In the genomic region with DNA sequence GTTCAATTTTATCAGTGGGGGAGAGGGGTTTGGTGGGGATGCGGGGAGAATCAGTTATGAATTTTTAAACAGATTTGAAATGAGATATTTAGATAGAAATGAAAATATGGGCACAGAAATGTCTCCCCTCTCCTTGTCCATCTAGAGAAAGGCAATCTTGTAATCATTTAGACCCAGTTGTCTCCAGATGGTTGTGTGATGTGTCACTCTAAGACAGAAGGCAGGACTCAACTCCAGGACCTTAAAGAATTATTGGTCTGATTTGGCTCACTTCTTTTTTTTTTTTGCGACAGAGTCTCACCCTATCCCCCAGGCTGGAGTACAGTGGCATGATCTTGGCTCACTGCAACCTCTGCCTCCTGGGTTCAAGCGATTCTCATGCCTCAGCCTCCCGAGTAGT, we compare ENCODE assay signal across 25 cellular contexts.
DNase-seq lines count a peak whose midpoint lies in the region; ATAC-seq, FAIRE-seq and TF ChIP-seq lines count a peak whose summit lies in the region.
"Had no signal": no experiment of that assay in that cellular context is flagged by ENCODE, and none has a peak within 500 bp of the region (broad histone marks: within the 10 kb centered on the region; RNA-seq: fewer than 3 reads in every experiment).

No MANE protein-coding gene starts in this region.

- H3K4me2 ChIP-seq in SK-N-SH = no peak overlapping the region

- no peaks in the 10 kb centered on the region for H3K79me2 ChIP-seq in SK-N-SH (ENCODE audit: insufficient read depth)

- no peak overlapping the region for H2AFZ ChIP-seq in SK-N-SH (ENCODE audit: low read depth)

- no peaks in the 10 kb centered on the region for H3K9me3 ChIP-seq in SK-N-SH
- H3K9me3 ChIP-seq: SJCRH30 had no signal

- no peaks in the 10 kb centered on the region for H3K27me3 ChIP-seq in SK-N-SH (ENCODE audit: insufficient read depth)
- H3K27me3 ChIP-seq: SJCRH30 had no signal

- TF ChIP-seq CTCF in SK-N-SH (IDR thresholded peaks at IDR 0.05) (no peak), foreskin fibroblast (IDR thresholded peaks at IDR 0.05; ENCODE audit: low read depth, low read length) (no peak)

- no peak overlapping the region for H3K9ac ChIP-seq in SK-N-SH

- no peak overlapping the region for H3K27ac ChIP-seq in SK-N-SH (ENCODE audit: low read depth in 2 of 2, low read length in 1 of 2)
- H3K27ac ChIP-seq: 22Rv1 had no signal

- 83% methylated on average over 4 of the region's 4 CpGs for WGBS in SK-N-SH (ENCODE audit: low lambda C conversion rate)

- H3K4me3 ChIP-seq in SK-N-SH (ENCODE audit: low read depth in 2 of 2, low read length in 1 of 2) (no peak overlapping the region), foreskin fibroblast (ENCODE audit: low read depth in 1 of 2, low read length in 2 of 2) (no peak overlapping the region)
- H3K4me3 ChIP-seq: SJCRH30 had no signal

- TF ChIP-seq EP300 in SK-N-SH (IDR thresholded peaks at IDR 0.05; ENCODE audit: borderline replicate concordance in 1 of 2, low read depth in 1 of 2, low read length in 1 of 2) = no peak

- H4K20me1 ChIP-seq in SK-N-SH (ENCODE audit: insufficient read depth) = no peaks in the 10 kb centered on the region

- CTCF ChIA-PET in SK-N-SH (lab: Yijun Ruan, JAX) = interaction anchor here (1.0 kb wide), 1 partner anchor 14 kb away, joined by 3 read pairs; no protein-coding TSS in a partner anchor

- H3K4me1 ChIP-seq in SK-N-SH (ENCODE audit: control insufficient read depth in 1 of 2, insufficient read depth in 2 of 2, low read depth in 1 of 2, low read length in 1 of 2) = no peaks in the 10 kb centered on the region

- ATAC-seq in SK-N-SH treated with all-trans-retinoic acid at 6 μM for 48 hours = no peak
- ATAC-seq: CD8-positive, alpha-beta T cell; Panc1 had no signal

- no peak for FAIRE-seq in GM12892 (lab: Jason Lieb, UNC)
- FAIRE-seq: GM19239 had no signal

- DNase-seq in SK-N-SH (no peak), M059J (ENCODE audit: low read depth) (peak; percentile 48), foreskin fibroblast (peak; percentile 30 to 62), SHP77 treated with DMSO at 0.1 percent for 48 hours (lab: John Stamatoyannopoulos, UW) (no peak), erythroblast (lab: John Stamatoyannopoulos, UW) (no peak), GM12892 (ENCODE audit: insufficient read length) (no peak)
- no peak for DNase-seq in stimulated activated naive CD4-positive, alpha-beta T cell treated with Interleukin-2 at 50 U/mL for 16 hours (lab: John Stamatoyannopoulos, UW)
- DNase-seq: ACHN; AML-193; C1 segment of cervical spinal cord; CD8-positive, alpha-beta T cell; DND-41; GDM1; Kasumi-1; NCI-H1092; NCI-H1436; NCI-H1930; NCI-H2227 treated with DMSO at 0.1 percent for 48 hours; NCI-H524; NCI-H774 had no signal

- TF ChIP-seq POLR2A in erythroblast (IDR thresholded peaks at IDR 0.05; ENCODE audit: low read length) (no peak), GM12892 (IDR thresholded peaks at IDR 0.05; ENCODE audit: low read depth, low read length) (no peak)

- no peak for TF ChIP-seq RAD21 in SK-N-SH (IDR thresholded peaks at IDR 0.05; ENCODE audit: low read length)

- H3F3A ChIP-seq in SK-N-SH (replicated peaks; ENCODE audit: insufficient read depth) = no peaks in the 10 kb centered on the region

- POLR2A ChIA-PET in SK-N-SH (lab: Yijun Ruan, JAX) = no interaction called here

- H3K9me2 ChIP-seq in SK-N-SH = no peaks in the 10 kb centered on the region

- H3K36me3 ChIP-seq in SK-N-SH (replicated peaks in 1 of 2; ENCODE audit: control insufficient read depth in 1 of 2, insufficient read depth in 2 of 2, low read length in 1 of 2) = no peaks in the 10 kb centered on the region
- H3K36me3 ChIP-seq: SJCRH30 had no signal

TF ChIP-seq in SK-N-SH, 30 proteins besides CTCF, POLR2A, EP300 and RAD21:
- TF ChIP-seq YY1 (IDR thresholded peaks at IDR 0.05; ENCODE audit: low read depth) = no peak
- TF ChIP-seq, protein P1, sequence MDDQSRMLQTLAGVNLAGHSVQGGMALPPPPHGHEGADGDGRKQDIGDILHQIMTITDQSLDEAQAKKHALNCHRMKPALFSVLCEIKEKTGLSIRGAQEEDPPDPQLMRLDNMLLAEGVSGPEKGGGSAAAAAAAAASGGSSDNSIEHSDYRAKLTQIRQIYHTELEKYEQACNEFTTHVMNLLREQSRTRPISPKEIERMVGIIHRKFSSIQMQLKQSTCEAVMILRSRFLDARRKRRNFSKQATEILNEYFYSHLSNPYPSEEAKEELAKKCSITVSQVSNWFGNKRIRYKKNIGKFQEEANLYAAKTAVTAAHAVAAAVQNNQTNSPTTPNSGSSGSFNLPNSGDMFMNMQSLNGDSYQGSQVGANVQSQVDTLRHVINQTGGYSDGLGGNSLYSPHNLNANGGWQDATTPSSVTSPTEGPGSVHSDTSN (IDR thresholded peaks at IDR 0.05) = peak; percentile 23; the same call in 1 of the 2 replicates

TF ChIP-seq in SK-N-SH treated with all-trans-retinoic acid at 6 μM for 48 hours, 23 proteins besides CTCF, POLR2A, EP300 and RAD21:
- TF ChIP-seq ZNF565 (CRISPR knock-in tag; conservative IDR thresholded peaks at IDR 0.05; ENCODE audit: low read depth) (no peak), ZC3H10 (CRISPR knock-in tag; IDR thresholded peaks at IDR 0.05) (no peak), PPARA (CRISPR knock-in tag; IDR thresholded peaks at IDR 0.05; ENCODE audit: borderline replicate concordance) (no peak), ISL1 (CRISPR knock-in tag; IDR thresholded peaks at IDR 0.05) (no peak)

Comparison
In these comparisons a context has a peak if more than half of its experiments do, and no peak if none do; other contexts are left out.
1. DNase-seq: peak in M059J (single experiment) and foreskin fibroblast (2 of 2); none in SK-N-SH (single experiment), SHP77 treated with DMSO at 0.1 percent for 48 hours (single experiment), stimulated activated naive CD4-positive, alpha-beta T cell treated with Interleukin-2 at 50 U/mL for 16 hours (single experiment), erythroblast (0 of 2) and GM12892 (single experiment).